In genomic region chr13:23766939-23767338, GRCh38 we compare ENCODE assay signal across 19 cellular contexts.
"Had no signal": no experiment of that assay in that cellular context is flagged by ENCODE, and none has a peak within 500 bp of the region (broad histone marks: within the 10 kb centered on the region; RNA-seq: fewer than 3 reads in every experiment).

No MANE protein-coding gene starts in this region.

- DNase-seq: effector memory CD4-positive, alpha-beta T cell; esophagus squamous epithelium; foreskin fibroblast; glutamatergic neuron; kidney; left cardiac atrium; mesendoderm; naive thymus-derived CD8-positive, alpha-beta T cell; ovary; small intestine; stimulated activated CD4-positive, alpha-beta T cell treated with anti-CD3 and anti-CD28 coated beads, Interleukin-12 subunit alpha, Interleukin-12 subunit beta, amount 100 ng/mL, for 4 hours; stimulated activated naive CD4-positive, alpha-beta T cell; thyroid gland; upper lobe of left lung; uterus had no signal

- H3K36me3 ChIP-seq: esophagus squamous epithelium, gastroesophageal sphincter, ovary, thyroid gland, upper lobe of left lung, uterus had no signal

- H3K27ac ChIP-seq: epithelial cell of prostate, esophagus squamous epithelium, gastroesophageal sphincter, ovary, suprapubic skin, upper lobe of left lung, uterus had no signal

- FAIRE-seq: endometrium, kidney, small intestine had no signal

- H3K9me3 ChIP-seq: esophagus squamous epithelium, gastroesophageal sphincter, ovary, suprapubic skin, thyroid gland, upper lobe of left lung, uterus had no signal

- H3K4me3 ChIP-seq: esophagus squamous epithelium, gastroesophageal sphincter, ovary, suprapubic skin, thyroid gland, upper lobe of left lung, uterus had no signal

- H3K4me1 ChIP-seq: uterus had no signal

- ATAC-seq: gastroesophageal sphincter; naive thymus-derived CD8-positive, alpha-beta T cell had no signal

- H3K27me3 ChIP-seq: esophagus squamous epithelium, gastroesophageal sphincter, ovary, suprapubic skin, thyroid gland, upper lobe of left lung, uterus had no signal
